Comparison of ENCODE assay signal across 17 cellular contexts in the genomic region with DNA sequence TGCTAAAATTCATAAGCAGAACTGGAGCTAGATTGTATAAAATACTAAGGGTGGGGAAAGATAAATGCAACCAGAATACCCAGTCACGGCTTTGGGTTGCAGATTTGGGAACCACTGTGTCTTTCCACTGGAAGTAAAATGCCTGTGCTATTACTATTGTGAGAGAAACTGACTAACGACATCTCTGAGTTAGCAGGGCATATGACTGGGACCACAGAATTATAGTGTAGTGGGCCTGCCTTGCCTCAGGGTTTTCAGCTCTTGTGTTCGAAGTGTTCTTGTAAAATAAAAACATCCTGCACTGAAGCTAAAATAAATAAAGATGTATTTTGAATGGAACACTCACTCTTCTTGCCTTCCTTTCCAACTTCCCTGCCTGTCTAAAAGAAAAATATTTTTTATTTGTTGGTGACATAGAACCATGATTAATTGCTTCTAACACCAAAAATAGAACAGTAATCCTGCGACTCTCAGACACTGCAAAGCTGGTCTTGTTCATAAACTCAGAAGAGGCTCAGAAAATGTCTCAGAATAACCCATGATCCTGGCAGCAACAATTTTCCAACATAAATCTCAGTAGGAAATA.
DNase-seq lines count a peak whose midpoint lies in the region; ATAC-seq and TF ChIP-seq lines count a peak whose summit lies in the region.
"Had no signal": no experiment of that assay in that cellular context is flagged by ENCODE, and none has a peak within 500 bp of the region (broad histone marks: within the 10 kb centered on the region; RNA-seq: fewer than 3 reads in every experiment).

No MANE protein-coding gene starts in this region.

- intact Hi-C loops in Right ventricle myocardium superior (cut with DNase I): no loop called here
- intact Hi-C loops in activated CD4-positive, alpha-beta memory T cell treated with anti-CD3 and anti-CD28 coated beads for 36 hours (cut with micrococcal nuclease): no loop called here

- no peaks in the 10 kb centered on the region for H3K9me3 Mint-ChIP-seq in osteocyte (ENCODE audit: unreplicated experiment)
- H3K9me3 Mint-ChIP-seq in activated CD4-positive, alpha-beta memory T cell treated with anti-CD3 and anti-CD28 coated beads for 36 hours: no peaks in the 10 kb centered on the region

- no peaks in the 10 kb centered on the region for H3K9me3 ChIP-seq in cardiac muscle cell (ENCODE audit: low read depth)

- ATAC-seq in Right ventricle myocardium superior (ENCODE audit: poor library complexity) (no peak), HG03139 (IDR thresholded peaks at IDR 0.05; ENCODE audit: unreplicated experiment) (no peak)
- ATAC-seq: GM12878, Panc1 had no signal

- H3K4me3 ChIP-seq in cardiac muscle cell: no peak overlapping the region
- H3K4me3 ChIP-seq: GM12878 had no signal

- no peaks in the 10 kb centered on the region for H3K36me3 ChIP-seq in cardiac muscle cell

- H3K4me1 ChIP-seq in cardiac muscle cell (ENCODE audit: low read depth): peaks cover 12% of the 10 kb centered on the region

- H3K27me3 Mint-ChIP-seq in osteocyte (ENCODE audit: unreplicated experiment): no peaks in the 10 kb centered on the region
- H3K27me3 Mint-ChIP-seq in activated CD4-positive, alpha-beta memory T cell treated with anti-CD3 and anti-CD28 coated beads for 36 hours: no peaks in the 10 kb centered on the region

- peaks cover 27% of the 10 kb centered on the region for H3K4me1 Mint-ChIP-seq in osteocyte (ENCODE audit: unreplicated experiment)
- H3K4me1 Mint-ChIP-seq in activated CD4-positive, alpha-beta memory T cell treated with anti-CD3 and anti-CD28 coated beads for 36 hours (ENCODE audit: low read depth): no peaks in the 10 kb centered on the region

- POLR2A ChIA-PET in activated CD4-positive, alpha-beta memory T cell treated with anti-CD3 and anti-CD28 coated beads for 36 hours (lab: Charles Lee): no interaction called here

- H3K27ac ChIP-seq in cardiac muscle cell: peak overlapping the region; percentile 74
- H3K27ac ChIP-seq: 22Rv1, C4-2B had no signal

- TF ChIP-seq CTCF in cardiac muscle cell (IDR thresholded peaks at IDR 0.05; ENCODE audit: low read depth, low read length): no peak
- TF ChIP-seq CTCF in osteocyte (IDR thresholded peaks at IDR 0.05): no peak

- H3K4me3 Mint-ChIP-seq in osteocyte (ENCODE audit: unreplicated experiment): peak overlapping the region; percentile 24
- H3K4me3 Mint-ChIP-seq in activated CD4-positive, alpha-beta memory T cell treated with anti-CD3 and anti-CD28 coated beads for 36 hours: no peak overlapping the region

- DNase-seq in cardiac muscle cell (ENCODE audit: low read depth in 1 of 2, low spot score in 1 of 2) (no peak), Right ventricle myocardium superior (no peak), fibroblast of peridontal ligament (ENCODE audit: extremely low read depth) (peak; percentile 17), osteocyte (ENCODE audit: extremely low spot score, unreplicated experiment) (no peak), T-helper 2 cell (no peak), medulla oblongata (ENCODE audit: extremely low spot score) (no peak)
- no peak for DNase-seq in activated CD4-positive, alpha-beta memory T cell treated with anti-CD3 and anti-CD28 coated beads for 36 hours
- DNase-seq: H7, KG1, NCI-H1105, NCI-H187 treated with DMSO at 0.1 percent for 48 hours, NCI-H2171 treated with DMSO at 0.1 percent for 48 hours had no signal

- CTCF ChIA-PET in activated CD4-positive, alpha-beta memory T cell treated with anti-CD3 and anti-CD28 coated beads for 36 hours (lab: Charles Lee): no interaction called here

- H3K27me3 ChIP-seq in cardiac muscle cell: no peaks in the 10 kb centered on the region

- H3K27ac Mint-ChIP-seq in osteocyte (ENCODE audit: unreplicated experiment): peak overlapping the region; percentile 72
- no peak overlapping the region for H3K27ac Mint-ChIP-seq in activated CD4-positive, alpha-beta memory T cell treated with anti-CD3 and anti-CD28 coated beads for 36 hours

- H3K36me3 Mint-ChIP-seq in osteocyte (ENCODE audit: unreplicated experiment): no peaks in the 10 kb centered on the region
- H3K36me3 Mint-ChIP-seq in activated CD4-positive, alpha-beta memory T cell treated with anti-CD3 and anti-CD28 coated beads for 36 hours: no peaks in the 10 kb centered on the region
